Comparison of ENCODE assay signal across 3 cellular contexts in the genomic region with DNA sequence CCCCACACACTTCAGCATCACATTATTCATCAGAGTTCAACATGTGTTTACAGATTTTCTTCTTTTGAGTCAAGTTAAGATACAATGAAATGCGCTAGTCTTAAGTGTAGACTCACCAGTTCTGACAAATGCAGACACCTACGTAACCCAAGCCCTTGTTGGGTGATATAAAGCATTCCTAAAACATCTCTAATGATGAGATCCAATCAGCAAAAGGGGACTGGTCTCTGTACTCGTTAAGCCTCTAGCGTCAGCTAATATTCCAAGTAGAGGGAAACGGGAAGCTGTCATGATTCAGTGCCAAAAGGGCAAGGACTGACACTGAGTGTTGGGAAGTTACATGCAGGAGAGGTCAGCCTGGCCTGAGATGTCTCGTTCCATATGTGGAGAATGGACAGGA.
TF ChIP-seq lines count a peak whose summit lies in the region.

No MANE protein-coding gene starts in this region.

TF ChIP-seq in liver, 16 proteins besides CTCF, POLR2A, EP300 and RAD21:
- TF ChIP-seq JUND (IDR thresholded peaks at IDR 0.05) (no peak), NR2F2 (IDR thresholded peaks at IDR 0.05) (peak; percentile 76)

TF ChIP-seq in HepG2, 621 proteins besides CTCF, POLR2A, EP300 and RAD21:
- TF ChIP-seq PHF21A (CRISPR knock-in tag; IDR thresholded peaks at IDR 0.05): no peak

TF ChIP-seq in SK-N-SH, 30 proteins besides CTCF, POLR2A, EP300 and RAD21:
- no peak for TF ChIP-seq RFX5 (IDR thresholded peaks at IDR 0.05; ENCODE audit: low read length)
- TF ChIP-seq CHD2 (IDR thresholded peaks at IDR 0.05; ENCODE audit: low read length, partially characterized antibody): no peak
- no peak for TF ChIP-seq MXI1 (IDR thresholded peaks at IDR 0.05; ENCODE audit: low read depth, low read length)
- TF ChIP-seq SMC3 (IDR thresholded peaks at IDR 0.05; ENCODE audit: low read depth, low read length): no peak
- TF ChIP-seq, protein P1, sequence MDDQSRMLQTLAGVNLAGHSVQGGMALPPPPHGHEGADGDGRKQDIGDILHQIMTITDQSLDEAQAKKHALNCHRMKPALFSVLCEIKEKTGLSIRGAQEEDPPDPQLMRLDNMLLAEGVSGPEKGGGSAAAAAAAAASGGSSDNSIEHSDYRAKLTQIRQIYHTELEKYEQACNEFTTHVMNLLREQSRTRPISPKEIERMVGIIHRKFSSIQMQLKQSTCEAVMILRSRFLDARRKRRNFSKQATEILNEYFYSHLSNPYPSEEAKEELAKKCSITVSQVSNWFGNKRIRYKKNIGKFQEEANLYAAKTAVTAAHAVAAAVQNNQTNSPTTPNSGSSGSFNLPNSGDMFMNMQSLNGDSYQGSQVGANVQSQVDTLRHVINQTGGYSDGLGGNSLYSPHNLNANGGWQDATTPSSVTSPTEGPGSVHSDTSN (IDR thresholded peaks at IDR 0.05): no peak
- TF ChIP-seq TEAD4 (IDR thresholded peaks at IDR 0.05; ENCODE audit: borderline replicate concordance, insufficient read depth): no peak
- TF ChIP-seq, protein P2, sequence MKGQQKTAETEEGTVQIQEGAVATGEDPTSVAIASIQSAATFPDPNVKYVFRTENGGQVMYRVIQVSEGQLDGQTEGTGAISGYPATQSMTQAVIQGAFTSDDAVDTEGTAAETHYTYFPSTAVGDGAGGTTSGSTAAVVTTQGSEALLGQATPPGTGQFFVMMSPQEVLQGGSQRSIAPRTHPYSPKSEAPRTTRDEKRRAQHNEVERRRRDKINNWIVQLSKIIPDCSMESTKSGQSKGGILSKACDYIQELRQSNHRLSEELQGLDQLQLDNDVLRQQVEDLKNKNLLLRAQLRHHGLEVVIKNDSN (IDR thresholded peaks at IDR 0.05; ENCODE audit: borderline replicate concordance, low read depth): no peak
- no peak for TF ChIP-seq NRF1 (IDR thresholded peaks at IDR 0.05; ENCODE audit: low read depth, low read length)
- no peak for TF ChIP-seq RXRA (IDR thresholded peaks at IDR 0.05; ENCODE audit: borderline replicate concordance, low read depth)
- TF ChIP-seq, protein P3, sequence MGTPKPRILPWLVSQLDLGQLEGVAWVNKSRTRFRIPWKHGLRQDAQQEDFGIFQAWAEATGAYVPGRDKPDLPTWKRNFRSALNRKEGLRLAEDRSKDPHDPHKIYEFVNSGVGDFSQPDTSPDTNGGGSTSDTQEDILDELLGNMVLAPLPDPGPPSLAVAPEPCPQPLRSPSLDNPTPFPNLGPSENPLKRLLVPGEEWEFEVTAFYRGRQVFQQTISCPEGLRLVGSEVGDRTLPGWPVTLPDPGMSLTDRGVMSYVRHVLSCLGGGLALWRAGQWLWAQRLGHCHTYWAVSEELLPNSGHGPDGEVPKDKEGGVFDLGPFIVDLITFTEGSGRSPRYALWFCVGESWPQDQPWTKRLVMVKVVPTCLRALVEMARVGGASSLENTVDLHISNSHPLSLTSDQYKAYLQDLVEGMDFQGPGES (IDR thresholded peaks at IDR 0.05; ENCODE audit: low read depth, low read length): no peak
- TF ChIP-seq YY1 (IDR thresholded peaks at IDR 0.05; ENCODE audit: low read depth): no peak
- no peak for TF ChIP-seq JUND (IDR thresholded peaks at IDR 0.05)
